Comparison of ENCODE assay signal across 8 cellular contexts in the genomic region with DNA sequence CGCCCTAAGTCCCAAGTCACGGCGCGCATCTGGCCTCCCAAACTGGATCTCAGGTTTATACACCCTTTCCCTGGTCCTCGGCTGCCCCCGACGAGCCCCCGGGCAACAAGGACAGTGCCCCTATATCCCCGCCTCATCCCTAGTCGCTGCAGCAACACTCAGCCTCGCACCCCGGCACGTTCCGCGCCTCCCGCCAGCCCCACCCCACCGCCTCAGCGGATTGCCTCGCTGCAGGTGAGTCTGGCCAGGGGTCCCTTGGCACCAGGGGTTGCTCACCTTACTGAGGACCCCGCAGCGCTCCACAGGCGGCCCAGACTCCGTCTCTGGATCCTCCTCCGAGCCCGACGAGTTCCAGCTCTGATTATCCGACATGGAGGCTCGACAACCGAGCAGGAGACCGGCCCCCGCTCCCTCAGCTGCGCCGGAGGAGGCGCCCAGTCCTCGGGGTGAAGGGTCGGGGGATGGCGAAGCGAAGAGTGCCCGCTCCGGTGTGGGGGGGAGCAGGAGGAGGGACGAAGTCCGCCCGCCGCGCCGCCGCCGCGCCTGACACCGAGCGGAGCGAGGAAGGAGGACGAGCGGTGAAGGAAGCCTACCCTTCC. TPM values are rescaled to one million over a fixed set of nuclear protein-coding genes. Genes with fewer than 3 reads are reported as not detected.
DNase-seq lines count a peak whose midpoint lies in the region; ATAC-seq and TF ChIP-seq lines count a peak whose summit lies in the region.

No MANE protein-coding gene starts in this region.

- H3K4me1 Mint-ChIP-seq in activated naive CD4-positive, alpha-beta T cell treated with anti-CD3 and anti-CD28 coated beads for 36 hours (ENCODE audit: low read depth): peaks cover 51% of the 10 kb centered on the region

- ATAC-seq in GM18511 (IDR thresholded peaks at IDR 0.05; ENCODE audit: unreplicated experiment) (peak; percentile 40), HG02623 (IDR thresholded peaks at IDR 0.05; ENCODE audit: unreplicated experiment) (peak; percentile 17), omental fat pad (ENCODE audit: low FRiP score) (peak; percentile 66), upper lobe of right lung (peak; percentile 68)

- peak; percentile 72 for DNase-seq in NCI-H69 (lab: John Stamatoyannopoulos, UW)
- peak; percentile 37 for DNase-seq in activated naive CD4-positive, alpha-beta T cell treated with anti-CD3 and anti-CD28 coated beads for 36 hours
- peak; percentile 36 for DNase-seq in globus pallidus (ENCODE audit: low spot score)
- DNase-seq in omental fat pad (ENCODE audit: low spot score): peak; percentile 26
- DNase-seq in upper lobe of right lung: peak; percentile 83
- no peak for DNase-seq in NCI-H1436 (lab: John Stamatoyannopoulos, UW)

- no peaks in the 10 kb centered on the region for H3K36me3 ChIP-seq in upper lobe of right lung

- TF ChIP-seq CTCF in omental fat pad (IDR thresholded peaks at IDR 0.05) (no peak), upper lobe of right lung (IDR thresholded peaks at IDR 0.05) (no peak)

- peak overlapping the region; percentile 92 for H3K27ac ChIP-seq in upper lobe of right lung

- intact Hi-C loops in activated naive CD4-positive, alpha-beta T cell treated with anti-CD3 and anti-CD28 coated beads for 36 hours (cut with micrococcal nuclease): loop anchor here (1.0 to 10.0 kb wide), 16 partner anchors 13 to 1034 kb away; a partner anchor contains a TSS
- intact Hi-C loops in upper lobe of right lung (cut with DNase I): loop anchor here (10.0 kb wide), 1 partner anchor 54 kb away; no protein-coding TSS in a partner anchor

- peaks cover 45% of the 10 kb centered on the region for H3K4me1 ChIP-seq in upper lobe of right lung

- H3K27ac Mint-ChIP-seq in activated naive CD4-positive, alpha-beta T cell treated with anti-CD3 and anti-CD28 coated beads for 36 hours: peak overlapping the region; percentile 89

- H3K27me3 Mint-ChIP-seq in activated naive CD4-positive, alpha-beta T cell treated with anti-CD3 and anti-CD28 coated beads for 36 hours (ENCODE audit: low read depth): no peaks in the 10 kb centered on the region

- H3K9me3 Mint-ChIP-seq in activated naive CD4-positive, alpha-beta T cell treated with anti-CD3 and anti-CD28 coated beads for 36 hours: no peaks in the 10 kb centered on the region

- peaks cover 8% of the 10 kb centered on the region for H3K36me3 Mint-ChIP-seq in activated naive CD4-positive, alpha-beta T cell treated with anti-CD3 and anti-CD28 coated beads for 36 hours (ENCODE audit: low read depth)

- CTCF ChIA-PET in activated naive CD4-positive, alpha-beta T cell treated with anti-CD3 and anti-CD28 coated beads for 36 hours (lab: Charles Lee): no interaction called here

- peak overlapping the region; percentile 84 for H3K4me3 ChIP-seq in upper lobe of right lung

- no peaks in the 10 kb centered on the region for H3K27me3 ChIP-seq in upper lobe of right lung

- no peaks in the 10 kb centered on the region for H3K9me3 ChIP-seq in upper lobe of right lung

- peak overlapping the region; percentile 96 for H3K4me3 Mint-ChIP-seq in activated naive CD4-positive, alpha-beta T cell treated with anti-CD3 and anti-CD28 coated beads for 36 hours

RNA-seq across cellular contexts. Expression of a gene that starts 0.5 kb away (rescaled TPM):
- 10 to 100 TPM; 17.1 to 18.5 TPM for total RNA-seq in activated naive CD4-positive, alpha-beta T cell treated with anti-CD3 and anti-CD28 coated beads for 36 hours
- total RNA-seq in omental fat pad (10 to 100 TPM; 36.2 to 71.3 (median 53.7) TPM), upper lobe of right lung (60.7 TPM)

RNA-seq across cellular contexts. Expression of a gene that starts 0.8 kb away (rescaled TPM):
- total RNA-seq in activated naive CD4-positive, alpha-beta T cell treated with anti-CD3 and anti-CD28 coated beads for 36 hours: 10 to 100 TPM; 26.8 to 29.0 TPM
- 10 to 100 TPM; 32.2 to 51.4 (median 37.0) TPM for total RNA-seq in omental fat pad
- 38.2 TPM for total RNA-seq in upper lobe of right lung

Comparison
In these comparisons a context has a peak if more than half of its experiments do, and no peak if none do; other contexts are left out.
1. ATAC-seq: peak in every context shown above with its lines; median percentile 68 in upper lobe of right lung; 66 in omental fat pad; 40 in GM18511; 17 in HG02623.